Comparison of ENCODE assay signal across 26 cellular contexts in the genomic region with DNA sequence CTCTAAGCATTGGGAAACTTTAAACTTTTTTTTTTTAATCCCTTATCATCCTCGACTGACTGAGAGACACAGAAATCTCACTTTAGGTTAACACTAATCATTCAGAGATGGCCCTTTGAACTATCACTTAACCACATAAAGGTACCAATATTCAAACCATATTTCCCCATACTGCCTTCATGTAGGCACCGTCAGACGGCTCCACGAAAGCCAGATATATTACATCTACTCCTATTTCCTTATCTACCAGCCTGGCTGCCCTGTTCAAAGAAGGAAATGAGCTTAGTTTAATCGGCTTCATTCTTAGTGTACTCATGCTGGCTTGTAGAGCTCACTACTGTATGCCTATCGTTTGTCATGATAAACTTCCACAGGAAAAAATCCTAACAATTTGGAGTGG.
DNase-seq lines count a peak whose midpoint lies in the region; ATAC-seq, FAIRE-seq and TF ChIP-seq lines count a peak whose summit lies in the region.
"Had no signal": no experiment of that assay in that cellular context is flagged by ENCODE, and none has a peak within 500 bp of the region (broad histone marks: within the 10 kb centered on the region; RNA-seq: fewer than 3 reads in every experiment).

No MANE protein-coding gene starts in this region.

- TF ChIP-seq POLR2A in HepG2 (IDR thresholded peaks at IDR 0.05; ENCODE audit: insufficient read depth in 1 of 2, low read depth in 2 of 2, low read length in 2 of 2) (no peak), right lobe of liver (IDR thresholded peaks at IDR 0.05) (no peak)

- DNase-seq in HepG2 (ENCODE audit: low spot score) = peak; percentile 20
- no peak for DNase-seq in right lobe of liver
- DNase-seq in WERI-Rb-1 = peak; percentile 55
- peak; percentile 46 for DNase-seq in mesendoderm
- no peak for DNase-seq in NCI-H2227 (lab: John Stamatoyannopoulos, UW; ENCODE audit: unreplicated experiment)
- no peak for DNase-seq in SW 1271 (lab: John Stamatoyannopoulos, UW)
- DNase-seq in NCI-H2107 (lab: John Stamatoyannopoulos, UW) = no peak
- DNase-seq: ACHN; activated CD4-positive, alpha-beta T cell treated with anti-CD3 and anti-CD28 coated beads, Interleukin-2, amount 10 ng/mL, durations not matched to agents 7 days and 5 days; activated gamma-delta T cell treated with Interleukin-2 at 50 U/mL for 16 hours; activated naive CD8-positive, alpha-beta T cell treated with anti-CD3 and anti-CD28 coated beads, Interleukin-2, amount 50 U/mL, for 24 hours; activated T-cell treated with anti-CD3 and anti-CD28 coated beads, Interleukin-2, amount 50 U/mL, for 24 hours; CD4-positive, alpha-beta memory T cell; cerebellar nuclear complex; dermis blood vessel endothelial cell; esophagus squamous epithelium; foreskin keratinocyte; heart right ventricle; lower lobe of right lung; NCI-H1436; NCI-H2081; NCI-H748 treated with DMSO at 0.1 percent for 48 hours; stimulated activated naive B cell treated with anti-CD40 and anti-IgM and Interleukin-4, amounts not matched to agents 10 μg/mL and 1 μg/mL and 100 μg/mL, for 72 hours had no signal

- FAIRE-seq in HepG2 (lab: Jason Lieb, UNC) = no peak
- FAIRE-seq: GM12891 had no signal

- no peak overlapping the region for H4K8ac ChIP-seq in mesendoderm (ENCODE audit: low read depth, low read length)

- TF ChIP-seq EP300 in HepG2 (IDR thresholded peaks at IDR 0.05; ENCODE audit: low read depth in 2 of 2, low read length in 2 of 2) (no peak), HepG2 (CRISPR knock-in tag; IDR thresholded peaks at IDR 0.05; ENCODE audit: borderline replicate concordance) (no peak)

- H3K79me2 ChIP-seq in HepG2 (ENCODE audit: insufficient read depth, low read length) = no peaks in the 10 kb centered on the region
- H3K79me2 ChIP-seq in mesendoderm (ENCODE audit: control insufficient read depth, insufficient read depth, low read length) = no peaks in the 10 kb centered on the region

- no peak overlapping the region for H4K5ac ChIP-seq in mesendoderm (ENCODE audit: low read length)

- H3K23ac ChIP-seq in mesendoderm (ENCODE audit: low read length) = no peak overlapping the region

- no peak overlapping the region for H2AK5ac ChIP-seq in mesendoderm (ENCODE audit: low read length)

- TF ChIP-seq CTCF in HepG2 (CRISPR knock-in tag; IDR thresholded peaks at IDR 0.05) (no peak), right lobe of liver (IDR thresholded peaks at IDR 0.05) (no peak), WERI-Rb-1 (IDR thresholded peaks at IDR 0.05; ENCODE audit: low read depth, low read length) (no peak)

- POLR2A ChIA-PET in HepG2 (lab: Yijun Ruan, JAX) = interaction anchor here (0.5 kb wide), 1 partner anchor 906 kb away, joined by 3 read pairs; no protein-coding TSS in a partner anchor

- no peaks in the 10 kb centered on the region for H3K9me3 ChIP-seq in HepG2 (ENCODE audit: low read length)
- no peaks in the 10 kb centered on the region for H3K9me3 ChIP-seq in right lobe of liver
- H3K9me3 ChIP-seq in WERI-Rb-1 (ENCODE audit: severe bottlenecking) = no peaks in the 10 kb centered on the region
- H3K9me3 ChIP-seq: esophagus squamous epithelium, heart right ventricle, lower lobe of right lung, suprapubic skin had no signal

- CTCF ChIA-PET in HepG2 (lab: Yijun Ruan, JAX; ENCODE audit: low intra/inter-chr PET ratio, low total read pairs) = no interaction called here

- no peak overlapping the region for H3K56ac ChIP-seq in mesendoderm (ENCODE audit: low read length)

- intact Hi-C loops in HepG2 (cut with micrococcal nuclease; ENCODE audit: unreplicated experiment) (no loop called here), right lobe of liver (cut with DNase I) (no loop called here)

- no peak overlapping the region for H3K4ac ChIP-seq in mesendoderm (ENCODE audit: low read depth, low read length)

- H2BK5ac ChIP-seq in mesendoderm (ENCODE audit: low read length) = no peak overlapping the region

- in situ Hi-C loops in HepG2 (cut with HindIII; ENCODE audit: extremely low pct_ligation_motif_present, low pct_unique_long_range_greater_than_20kb) = no loop called here

- H3K4me3 ChIP-seq in HepG2 (replicated peaks in 1 of 3; ENCODE audit: insufficient read depth in 1 of 3, low read depth in 2 of 3, low read length in 3 of 3) = no peak overlapping the region
- H3K4me3 ChIP-seq in right lobe of liver = no peak overlapping the region
- H3K4me3 ChIP-seq in WERI-Rb-1 (ENCODE audit: low read depth, low read length) = no peak overlapping the region
- H3K4me3 ChIP-seq in mesendoderm (ENCODE audit: low read length) = no peak overlapping the region
- H3K4me3 ChIP-seq: esophagus squamous epithelium, heart right ventricle, lower lobe of right lung, suprapubic skin had no signal

- no peaks in the 10 kb centered on the region for H3K27me3 ChIP-seq in HepG2 (ENCODE audit: control insufficient read depth in 1 of 2, insufficient read depth in 2 of 2, low read length in 2 of 2)
- no peaks in the 10 kb centered on the region for H3K27me3 ChIP-seq in right lobe of liver
- H3K27me3 ChIP-seq in WERI-Rb-1 (ENCODE audit: insufficient read depth, low read depth, severe bottlenecking) = no peaks in the 10 kb centered on the region
- H3K27me3 ChIP-seq in mesendoderm (ENCODE audit: insufficient read depth, low read length, poor library complexity) = no peaks in the 10 kb centered on the region
- H3K27me3 ChIP-seq: esophagus squamous epithelium, foreskin keratinocyte, heart right ventricle, suprapubic skin had no signal

- 32% methylated on average over 6 of the region's 6 CpGs for WGBS in HepG2 (ENCODE audit: low lambda C conversion rate)
- 34% methylated on average over 5 of the region's 6 CpGs for WGBS in right lobe of liver (ENCODE audit: insufficient coverage, low coverage, low lambda C conversion rate, missing lambda C conversion rate)
- WGBS in mesendoderm (ENCODE audit: extremely low coverage, insufficient coverage, low lambda C conversion rate) = no CpG with 5 or more reads among the region's 6 CpGs

- no peak overlapping the region for H2BK15ac ChIP-seq in mesendoderm (replicated peaks; ENCODE audit: low read depth)

- no peak overlapping the region for H3K9ac ChIP-seq in HepG2 (ENCODE audit: insufficient read depth, low read depth, low read length)
- no peak overlapping the region for H3K9ac ChIP-seq in mesendoderm (ENCODE audit: low read length)

- no peak overlapping the region for H3K4me2 ChIP-seq in HepG2 (ENCODE audit: low read depth, low read length)
- H3K4me2 ChIP-seq in mesendoderm (ENCODE audit: low read length) = no peak overlapping the region

- ATAC-seq in HepG2 = no peak
- no peak for ATAC-seq in right lobe of liver
- ATAC-seq: activated naive CD8-positive, alpha-beta T cell treated with anti-CD3 and anti-CD28 coated beads, Interleukin-2, amount 50 U/mL, for 24 hours; foreskin keratinocyte; HCT116; heart right ventricle; lower lobe of right lung; stimulated activated naive B cell treated with anti-CD40 and anti-IgM and Interleukin-4, amounts not matched to agents 10 μg/mL and 1 μg/mL and 100 μg/mL, for 72 hours had no signal

- H3K27ac ChIP-seq in HepG2 (ENCODE audit: extremely low read length, insufficient read depth, low read length) (no peak overlapping the region), right lobe of liver (no peak overlapping the region), WERI-Rb-1 (no peak overlapping the region), mesendoderm (ENCODE audit: low read depth, low read length) (no peak overlapping the region)
- H3K27ac ChIP-seq: esophagus squamous epithelium, foreskin keratinocyte, heart right ventricle, lower lobe of right lung, suprapubic skin had no signal

- H2BK120ac ChIP-seq in mesendoderm (ENCODE audit: low read depth, low read length) = no peak overlapping the region

- H3K4me1 ChIP-seq in HepG2 (ENCODE audit: insufficient read depth, low read length) (peaks cover 47% of the 10 kb centered on the region), right lobe of liver (no peaks in the 10 kb centered on the region), mesendoderm (ENCODE audit: control insufficient read depth, low read depth, low read length) (no peaks in the 10 kb centered on the region)
- H3K4me1 ChIP-seq: foreskin keratinocyte had no signal

- H3K36me3 ChIP-seq in HepG2 (replicated peaks in 1 of 2; ENCODE audit: control insufficient read depth in 1 of 2, insufficient read depth in 2 of 2, low read length in 2 of 2) = no peaks in the 10 kb centered on the region
- H3K36me3 ChIP-seq in right lobe of liver = no peaks in the 10 kb centered on the region
- no peaks in the 10 kb centered on the region for H3K36me3 ChIP-seq in WERI-Rb-1
- H3K36me3 ChIP-seq in mesendoderm (ENCODE audit: control insufficient read depth, insufficient read depth, low read length) = no peaks in the 10 kb centered on the region
- H3K36me3 ChIP-seq: esophagus squamous epithelium, lower lobe of right lung, suprapubic skin had no signal

- H3K79me1 ChIP-seq in mesendoderm (ENCODE audit: low read length) = no peaks in the 10 kb centered on the region

- H3K18ac ChIP-seq in mesendoderm (ENCODE audit: low read length) = no peak overlapping the region

- TF ChIP-seq RAD21 in HepG2 (CRISPR knock-in tag; IDR thresholded peaks at IDR 0.05) = no peak

- no peaks in the 10 kb centered on the region for H4K20me1 ChIP-seq in HepG2 (ENCODE audit: insufficient read depth, low read length)

- BruUV-seq in HepG2 (replicated peaks; lab: Mats Ljungman, UMichigan) = no TSS peak

- no peak overlapping the region for H2AFZ ChIP-seq in HepG2 (ENCODE audit: low read length)

TF ChIP-seq in HepG2, 621 proteins besides CTCF, POLR2A, EP300 and RAD21 (continues in another document):
- TF ChIP-seq ZBTB14 (CRISPR knock-in tag; IDR thresholded peaks at IDR 0.05) (no peak), TSC22D2 (CRISPR knock-in tag; IDR thresholded peaks at IDR 0.05; ENCODE audit: borderline replicate concordance) (no peak), ZNF761 (CRISPR knock-in tag; conservative IDR thresholded peaks at IDR 0.05) (no peak)

Comparison
In these comparisons a context has a peak if more than half of its experiments do, and no peak if none do; other contexts are left out.
1. DNase-seq: peak in HepG2 (single experiment), WERI-Rb-1 (single experiment) and mesendoderm (single experiment); none in right lobe of liver (0 of 3), NCI-H2227 (single experiment), SW 1271 (0 of 2) and NCI-H2107 (single experiment).